Comparison of ENCODE assay signal across 15 cellular contexts in genomic region chr21:45577806-45578801, GRCh38. TPM values are rescaled to one million over a fixed set of nuclear protein-coding genes. Genes with fewer than 3 reads are reported as not detected.
DNase-seq lines count a peak whose midpoint lies in the region; ATAC-seq and TF ChIP-seq lines count a peak whose summit lies in the region.
"Had no signal": no experiment of that assay in that cellular context is flagged by ENCODE, and none has a peak within 500 bp of the region (broad histone marks: within the 10 kb centered on the region; RNA-seq: fewer than 3 reads in every experiment).

No MANE protein-coding gene starts in this region.

- H3K9me3 ChIP-seq in endodermal cell (ENCODE audit: control insufficient read depth, low read length) (peaks cover 4% of the 10 kb centered on the region), MG63 (peaks cover 2% of the 10 kb centered on the region)
- H3K9me3 ChIP-seq: gastroesophageal sphincter had no signal

- H3K4me3 ChIP-seq in endodermal cell (ENCODE audit: low read length): no peak overlapping the region
- no peak overlapping the region for H3K4me3 ChIP-seq in MG63
- H3K4me3 ChIP-seq: gastroesophageal sphincter, GM23338 had no signal

- intact Hi-C loops in cardiac septum (cut with DNase I): no loop called here
- intact Hi-C loops in Right ventricle myocardium superior (cut with DNase I): no loop called here

- no peaks in the 10 kb centered on the region for H3K36me3 ChIP-seq in endodermal cell (ENCODE audit: control insufficient read depth, insufficient read depth, low read length)
- no peaks in the 10 kb centered on the region for H3K36me3 ChIP-seq in MG63
- H3K36me3 ChIP-seq: gastroesophageal sphincter had no signal

- H3K9ac ChIP-seq in endodermal cell (ENCODE audit: extremely low read depth, low read length, poor library complexity, severe bottlenecking): no peak overlapping the region

- no peak overlapping the region for H3K4me3 Mint-ChIP-seq in endodermal cell
- H3K4me3 Mint-ChIP-seq: activated T-helper 17 cell treated with anti-CD3 and anti-CD28 coated beads, Interleukin-2, amount 50 U/mL, for 72 hours; effector memory CD8-positive, alpha-beta T cell; GM23338; stimulated activated memory B cell treated with anti-CD40 and anti-IgM and Interleukin-4, amounts not matched to agents 10 μg/mL and 1 μg/mL and 100 μg/mL, for 72 hours had no signal

- H3K9me3 Mint-ChIP-seq in endodermal cell: peaks cover 14% of the 10 kb centered on the region
- H3K9me3 Mint-ChIP-seq: activated T-helper 17 cell treated with anti-CD3 and anti-CD28 coated beads, Interleukin-2, amount 50 U/mL, for 72 hours; effector memory CD8-positive, alpha-beta T cell had no signal

- WGBS in endodermal cell (ENCODE audit: insufficient coverage in 1 of 2, insufficient read length in 1 of 2), 2 experiments: 92 to 96% methylated on average over 21 to 33 of the region's 33 CpGs

- H3K4me1 Mint-ChIP-seq in endodermal cell: no peaks in the 10 kb centered on the region
- H3K4me1 Mint-ChIP-seq: activated T-helper 17 cell treated with anti-CD3 and anti-CD28 coated beads, Interleukin-2, amount 50 U/mL, for 72 hours had no signal

- H3K27me3 ChIP-seq in endodermal cell (ENCODE audit: control insufficient read depth, insufficient read depth, low read length, poor library complexity, severe bottlenecking) (peaks cover under 1% of the 10 kb centered on the region), MG63 (peaks cover 9% of the 10 kb centered on the region; the same call in 1 of the 2 replicates)

- no peak for TF ChIP-seq CTCF in endodermal cell (conservative IDR thresholded peaks at IDR 0.05)

- H3K4me1 ChIP-seq in endodermal cell (ENCODE audit: control insufficient read depth, insufficient read depth, low read length): no peaks in the 10 kb centered on the region
- H3K4me1 ChIP-seq: gastroesophageal sphincter had no signal

- H3K27ac Mint-ChIP-seq in endodermal cell: no peak overlapping the region
- H3K27ac Mint-ChIP-seq: activated T-helper 17 cell treated with anti-CD3 and anti-CD28 coated beads, Interleukin-2, amount 50 U/mL, for 72 hours; effector memory CD8-positive, alpha-beta T cell; GM23338; stimulated activated memory B cell treated with anti-CD40 and anti-IgM and Interleukin-4, amounts not matched to agents 10 μg/mL and 1 μg/mL and 100 μg/mL, for 72 hours had no signal

- no peak overlapping the region for H3K27ac ChIP-seq in endodermal cell (ENCODE audit: low read depth, low read length)
- H3K27ac ChIP-seq: gastroesophageal sphincter had no signal

- DNase-seq in cardiac septum (ENCODE audit: low spot score) (peak; percentile 61), Right ventricle myocardium superior (no peak), NCI-H2171 treated with DMSO at 0.1 percent for 48 hours (lab: John Stamatoyannopoulos, UW) (peak; percentile 30), endodermal cell (peak; percentile 41), ureter (ENCODE audit: low spot score) (peak; percentile 45), MG63 (no peak)
- DNase-seq: effector memory CD8-positive, alpha-beta T cell; stimulated activated CD4-positive, alpha-beta T cell treated with anti-CD3 and anti-CD28 coated beads, Interleukin-4, amount 100 ng/mL, for 24 hours had no signal

- peaks cover 18% of the 10 kb centered on the region for H3K27me3 Mint-ChIP-seq in endodermal cell (ENCODE audit: insufficient read depth)
- H3K27me3 Mint-ChIP-seq: activated T-helper 17 cell treated with anti-CD3 and anti-CD28 coated beads, Interleukin-2, amount 50 U/mL, for 72 hours had no signal

- no peaks in the 10 kb centered on the region for H3K36me3 Mint-ChIP-seq in endodermal cell (ENCODE audit: low read depth)
- H3K36me3 Mint-ChIP-seq: stimulated activated memory B cell treated with anti-CD40 and anti-IgM and Interleukin-4, amounts not matched to agents 10 μg/mL and 1 μg/mL and 100 μg/mL, for 72 hours had no signal

- ATAC-seq in Right ventricle myocardium superior (ENCODE audit: poor library complexity) (no peak), HG03442 (IDR thresholded peaks at IDR 0.05; ENCODE audit: unreplicated experiment) (no peak), GM19351 (IDR thresholded peaks at IDR 0.05; ENCODE audit: unreplicated experiment) (no peak)
- ATAC-seq: activated CD4-positive, CD25-positive, alpha-beta regulatory T cell treated with anti-CD3 and anti-CD28 coated beads, Interleukin-2, amount 50 U/mL, for 24 hours; activated T-helper 17 cell treated with anti-CD3 and anti-CD28 coated beads, Interleukin-2, amount 50 U/mL, for 72 hours; effector memory CD8-positive, alpha-beta T cell; gastroesophageal sphincter; GM23338 had no signal

RNA-seq across cellular contexts. Expression of gene SLC19A1, which starts 35.9 kb away (rescaled TPM):
- total RNA-seq in cardiac septum (2.7 TPM), Right ventricle myocardium superior (6.9 TPM), endodermal cell (10 to 100 TPM; 28.8 to 29.4 TPM), ureter (23.0 TPM)
- polyA plus RNA-seq in endodermal cell (2013, experiment 1 of 2): 19.9 TPM
- 16.4 TPM for polyA plus RNA-seq in endodermal cell (2013, experiment 2 of 2)
- total RNA-seq in MG63 (2014; rRNA removed; shearing (Covaris generic); ENCODE audit: low replicate concordance): 25.5 and 26.7 TPM in 2 replicates

Comparison
In these comparisons a context has a peak if more than half of its experiments do, and no peak if none do; other contexts are left out.
1. DNase-seq: peak in cardiac septum (single experiment), NCI-H2171 treated with DMSO at 0.1 percent for 48 hours (single experiment), endodermal cell (single experiment) and ureter (single experiment); none in Right ventricle myocardium superior (single experiment) and MG63 (single experiment).